ENCODE assay signal across 8 cellular contexts in the genomic region with DNA sequence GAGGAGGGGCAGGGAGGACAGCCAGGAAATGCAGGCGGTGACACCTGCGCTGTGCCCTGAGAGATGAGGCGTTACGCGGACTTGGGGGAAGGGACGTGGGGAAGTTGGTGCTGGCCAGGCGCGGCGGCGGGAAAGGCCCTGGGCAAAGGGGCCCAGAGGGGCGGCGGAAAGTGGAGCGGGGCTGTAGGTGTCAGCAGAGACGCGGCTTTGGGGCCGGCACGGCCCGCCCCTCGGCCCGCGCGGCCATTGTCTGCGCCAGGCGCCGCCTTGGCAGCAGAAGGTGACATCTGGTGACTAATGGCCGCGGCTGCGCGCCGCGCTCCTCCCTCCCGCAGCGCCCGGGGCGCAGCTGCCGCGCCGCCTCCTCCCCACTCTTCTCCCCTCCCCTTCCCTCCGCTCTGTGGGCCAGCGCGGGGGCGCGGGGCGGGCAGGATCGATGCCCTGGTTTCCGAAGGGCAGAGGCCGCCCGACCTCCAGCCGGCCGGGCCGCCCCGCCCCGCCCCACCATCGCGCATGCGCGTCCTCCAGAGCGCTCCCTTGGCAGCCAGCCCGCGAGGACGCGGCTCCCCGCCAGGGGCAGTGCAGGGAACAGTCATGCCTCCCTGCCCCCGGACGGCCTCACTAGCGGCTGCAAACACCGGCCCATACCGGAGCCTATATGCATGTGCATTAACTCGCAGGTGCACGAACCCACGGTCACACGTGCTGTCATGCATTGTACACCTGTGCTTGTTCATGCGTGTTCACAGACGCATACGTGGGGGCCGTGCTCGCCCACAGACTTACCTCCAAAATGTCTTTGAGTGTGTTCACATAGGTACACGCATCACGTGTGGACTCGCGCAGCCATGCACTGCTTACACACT.
A peak's percentile ranks its signal among the peaks of the same experiment; 100 is the strongest.
DNase-seq lines count a peak whose midpoint lies in the region; ATAC-seq lines count a peak whose summit lies in the region.

No MANE protein-coding gene starts in this region.

- peak overlapping the region; percentile 68 for H3K27ac ChIP-seq in CD8-positive, alpha-beta memory T cell (ENCODE audit: low read depth, low read length)
- H3K27ac ChIP-seq in ectodermal cell (ENCODE audit: insufficient read depth, low read depth, low read length, poor library complexity, severe bottlenecking), result peak overlapping the region; percentile 31

- H3K27ac Mint-ChIP-seq in CD8-positive, alpha-beta memory T cell, result peak overlapping the region; percentile 87 to 100 (median 98)
- H3K27ac Mint-ChIP-seq in activated CD4-positive, alpha-beta memory T cell treated with anti-CD3 and anti-CD28 coated beads, Interleukin-2, amount 10 ng/mL, durations not matched to agents 7 days and 5 days, result peak overlapping the region; percentile 87
- peak overlapping the region; percentile 97 for H3K27ac Mint-ChIP-seq in memory B cell

- peaks cover 20% of the 10 kb centered on the region for H3K4me1 ChIP-seq in CD8-positive, alpha-beta memory T cell (ENCODE audit: insufficient read depth, low read length)
- H3K4me1 ChIP-seq in ectodermal cell (ENCODE audit: control insufficient read depth, insufficient read depth, low read length), result peaks cover 5% of the 10 kb centered on the region

- H3K4me1 Mint-ChIP-seq in CD8-positive, alpha-beta memory T cell, result peaks cover 14 to 19% (median 15%) of the 10 kb centered on the region in 3 donors
- peaks cover 18% of the 10 kb centered on the region for H3K4me1 Mint-ChIP-seq in activated CD4-positive, alpha-beta memory T cell treated with anti-CD3 and anti-CD28 coated beads, Interleukin-2, amount 10 ng/mL, durations not matched to agents 7 days and 5 days
- H3K4me1 Mint-ChIP-seq in memory B cell, result peaks cover 25% of the 10 kb centered on the region

- no peaks in the 10 kb centered on the region for H3K27me3 ChIP-seq in CD8-positive, alpha-beta memory T cell (ENCODE audit: insufficient read depth, low read length, poor library complexity, severe bottlenecking)
- no peaks in the 10 kb centered on the region for H3K27me3 ChIP-seq in ectodermal cell (ENCODE audit: control insufficient read depth, insufficient read depth, low read length, poor library complexity, severe bottlenecking)

- ATAC-seq in GM19455 (IDR thresholded peaks at IDR 0.05; ENCODE audit: unreplicated experiment) (peak; percentile 88), memory B cell (ENCODE audit: low read depth) (peak; percentile 79)

- peak overlapping the region; percentile 86 to 96 (median 93) for H3K4me3 Mint-ChIP-seq in CD8-positive, alpha-beta memory T cell
- peak overlapping the region; percentile 89 for H3K4me3 Mint-ChIP-seq in activated CD4-positive, alpha-beta memory T cell treated with anti-CD3 and anti-CD28 coated beads, Interleukin-2, amount 10 ng/mL, durations not matched to agents 7 days and 5 days
- peak overlapping the region; percentile 98 for H3K4me3 Mint-ChIP-seq in memory B cell

- peaks cover 0 to 4% (median 0%) of the 10 kb centered on the region in 3 donors for H3K36me3 Mint-ChIP-seq in CD8-positive, alpha-beta memory T cell
- no peaks in the 10 kb centered on the region for H3K36me3 Mint-ChIP-seq in activated CD4-positive, alpha-beta memory T cell treated with anti-CD3 and anti-CD28 coated beads, Interleukin-2, amount 10 ng/mL, durations not matched to agents 7 days and 5 days (ENCODE audit: low read depth)
- no peaks in the 10 kb centered on the region for H3K36me3 Mint-ChIP-seq in memory B cell

- no peaks in the 10 kb centered on the region for H3K36me3 ChIP-seq in CD8-positive, alpha-beta memory T cell (ENCODE audit: insufficient read depth, low read length)
- no peaks in the 10 kb centered on the region for H3K36me3 ChIP-seq in ectodermal cell (ENCODE audit: control insufficient read depth, insufficient read depth, low read length)

- 8 to 9% methylated on average over 81 of the region's 81 CpGs for WGBS in ectodermal cell, 2 experiments

- DNase-seq in CD8-positive, alpha-beta memory T cell, result peak; percentile 94 to 96 (median 95)
- DNase-seq in HK-2 (ENCODE audit: unreplicated experiment), result peak; percentile 99
- DNase-seq in NCI-H82 (lab: John Stamatoyannopoulos, UW), result peak; percentile 97
- DNase-seq in activated CD4-positive, alpha-beta memory T cell treated with anti-CD3 and anti-CD28 coated beads, Interleukin-2, amount 10 ng/mL, durations not matched to agents 7 days and 5 days, result peak; percentile 97
- peak; percentile 94 to 98 for DNase-seq in memory B cell (ENCODE audit: low spot score in 2 of 2)
- peak; percentile 93 for DNase-seq in stimulated activated CD8-positive, alpha-beta memory T cell treated with anti-CD3 and anti-CD28 coated beads, Interleukin-12 subunit alpha, Interleukin-12 subunit beta, amount 100 ng/mL, for 1 hour (ENCODE audit: low read depth)

- H3K27me3 Mint-ChIP-seq in CD8-positive, alpha-beta memory T cell, result peaks cover 4 to 6% of the 10 kb centered on the region in 2 donors
- peaks cover 18% of the 10 kb centered on the region for H3K27me3 Mint-ChIP-seq in activated CD4-positive, alpha-beta memory T cell treated with anti-CD3 and anti-CD28 coated beads, Interleukin-2, amount 10 ng/mL, durations not matched to agents 7 days and 5 days
- H3K27me3 Mint-ChIP-seq in memory B cell, result peaks cover 2% of the 10 kb centered on the region

- CTCF ChIA-PET in CD8-positive, alpha-beta memory T cell (lab: Charles Lee), result interaction anchor here (0.9 to 2.1 kb wide), 5 partner anchors 9 to 891 kb away, joined by 3 to 7 read pairs (median 4); no protein-coding TSS in a partner anchor
- CTCF ChIA-PET in activated CD4-positive, alpha-beta memory T cell treated with anti-CD3 and anti-CD28 coated beads, Interleukin-2, amount 10 ng/mL, durations not matched to agents 7 days and 5 days (lab: Charles Lee), result interaction anchor here (0.9 to 1.3 kb wide), 5 partner anchors 11 to 355 kb away, joined by 3 to 4 read pairs (median 4); a partner anchor contains a TSS

- H3K9me3 Mint-ChIP-seq in CD8-positive, alpha-beta memory T cell, result no peaks in the 10 kb centered on the region
- H3K9me3 Mint-ChIP-seq in activated CD4-positive, alpha-beta memory T cell treated with anti-CD3 and anti-CD28 coated beads, Interleukin-2, amount 10 ng/mL, durations not matched to agents 7 days and 5 days, result peaks cover 2% of the 10 kb centered on the region
- H3K9me3 Mint-ChIP-seq in memory B cell, result no peaks in the 10 kb centered on the region

- peak overlapping the region; percentile 64 for H3K4me3 ChIP-seq in CD8-positive, alpha-beta memory T cell (ENCODE audit: low read length)
- H3K4me3 ChIP-seq in ectodermal cell (ENCODE audit: insufficient read depth, low read depth, low read length), result peak overlapping the region; percentile 14

- POLR2A ChIA-PET in CD8-positive, alpha-beta memory T cell (lab: Charles Lee), result no interaction called here
- POLR2A ChIA-PET in activated CD4-positive, alpha-beta memory T cell treated with anti-CD3 and anti-CD28 coated beads, Interleukin-2, amount 10 ng/mL, durations not matched to agents 7 days and 5 days (lab: Charles Lee), result interaction anchor here (0.8 to 1.6 kb wide), 5 partner anchors 14 to 744 kb away, joined by 3 to 4 read pairs (median 3); a partner anchor contains a TSS

- H3K9me3 ChIP-seq in CD8-positive, alpha-beta memory T cell (ENCODE audit: low read length), result no peaks in the 10 kb centered on the region
- no peaks in the 10 kb centered on the region for H3K9me3 ChIP-seq in ectodermal cell (ENCODE audit: control insufficient read depth, low read length)

Comparison
In these comparisons a context has a peak if more than half of its experiments do, and no peak if none do; other contexts are left out.
1. Peak in every context shown above with its lines: DNase-seq, ATAC-seq, H3K4me3 ChIP-seq and H3K27ac ChIP-seq.